In genomic region chr4:11426716-11427115, GRCh38 we compare ENCODE assay signal across 1 cellular context.
TF ChIP-seq lines count a peak whose summit lies in the region.

No MANE protein-coding gene starts in this region.

TF ChIP-seq in HCT116, 20 proteins besides CTCF, POLR2A, EP300 and RAD21 (continued from another document):
- no peak for TF ChIP-seq ZBTB33 (IDR thresholded peaks at IDR 0.05; ENCODE audit: extremely low read depth, insufficient replicate concordance, low read length)
- no peak for TF ChIP-seq EZH2phosphoT487 (IDR thresholded peaks at IDR 0.05; ENCODE audit: borderline replicate concordance)
- no peak for TF ChIP-seq ELF1 (IDR thresholded peaks at IDR 0.05; ENCODE audit: borderline replicate concordance, low read depth)
- TF ChIP-seq SRF (IDR thresholded peaks at IDR 0.05; ENCODE audit: low read depth) = no peak
- TF ChIP-seq SIN3A (IDR thresholded peaks at IDR 0.05; ENCODE audit: low read depth) = no peak
- no peak for TF ChIP-seq ZFX (IDR thresholded peaks at IDR 0.05)
- TF ChIP-seq JUND (IDR thresholded peaks at IDR 0.05) = no peak
- TF ChIP-seq CEBPB (IDR thresholded peaks at IDR 0.05; ENCODE audit: low read depth) = no peak
- no peak for TF ChIP-seq ZNF274 (IDR thresholded peaks at IDR 0.05; ENCODE audit: low read depth, low read length)
- TF ChIP-seq POLR2AphosphoS5 (IDR thresholded peaks at IDR 0.05; ENCODE audit: low read depth, low read length) = no peak
- no peak for TF ChIP-seq MAX (IDR thresholded peaks at IDR 0.05)
